ENCODE assay signal across 16 cellular contexts in the genomic region with DNA sequence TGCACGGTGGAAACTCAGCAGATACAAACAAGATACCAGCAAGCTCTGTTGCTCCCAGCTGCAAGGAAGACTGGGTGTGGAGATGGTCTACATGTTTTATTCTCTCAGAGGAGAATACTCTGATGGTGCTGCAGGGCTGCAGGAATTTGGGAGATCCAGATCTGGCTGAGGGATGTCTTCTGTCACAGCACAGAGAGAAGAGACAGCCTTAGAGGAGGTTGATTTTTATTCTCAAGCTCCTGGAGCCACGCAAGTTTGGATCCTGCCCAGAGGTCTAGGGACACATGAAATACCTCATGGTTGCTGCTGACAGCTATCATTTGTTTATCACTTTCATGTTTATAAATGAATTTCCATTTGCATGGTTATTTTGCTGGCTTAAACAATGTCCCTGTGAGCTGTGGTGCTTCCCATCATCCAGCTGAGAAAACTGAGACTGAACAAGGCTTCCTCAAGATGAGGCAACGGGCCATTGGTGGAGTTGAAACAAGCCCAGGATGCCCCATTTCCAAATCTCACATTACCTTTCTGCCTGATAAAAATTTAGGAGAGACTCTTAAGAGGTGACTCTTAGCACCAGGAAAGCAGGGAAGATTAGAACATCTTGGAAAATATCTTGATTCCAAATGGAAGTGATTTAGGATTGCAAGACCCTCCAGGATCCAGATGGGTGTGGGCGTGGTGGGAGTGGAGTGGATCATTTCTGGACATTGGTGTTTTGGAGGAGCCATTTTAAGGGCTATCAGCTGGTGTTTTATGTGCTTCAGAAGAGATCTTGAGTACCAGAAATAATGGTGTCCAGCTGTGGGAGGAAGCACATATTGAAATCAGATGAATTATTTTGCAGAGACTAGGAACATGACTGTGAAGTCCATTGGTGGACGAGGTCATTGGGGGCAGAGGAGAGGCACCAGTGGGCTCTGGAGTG. TPM values are rescaled to one million over a fixed set of nuclear protein-coding genes. Genes with fewer than 3 reads are reported as not detected.
DNase-seq lines count a peak whose midpoint lies in the region; ATAC-seq and TF ChIP-seq lines count a peak whose summit lies in the region.
"Had no signal": no experiment of that assay in that cellular context is flagged by ENCODE, and none has a peak within 500 bp of the region (broad histone marks: within the 10 kb centered on the region; RNA-seq: fewer than 3 reads in every experiment).

No MANE protein-coding gene starts in this region.

- no peak overlapping the region for H3K9ac ChIP-seq in BLaER1 treated with 17β-estradiol and CSF1 and Interleukin-3, amounts not matched to agents 10 nM and 100 nM

- H3K27me3 Mint-ChIP-seq in naive thymus-derived CD8-positive, alpha-beta T cell, result no peaks in the 10 kb centered on the region
- H3K27me3 Mint-ChIP-seq: activated CD8-positive, alpha-beta T cell treated with anti-CD3 and anti-CD28 coated beads for 36 hours; activated T-cell treated with anti-CD3 and anti-CD28 coated beads, Interleukin-2, amount 50 U/mL, for 24 hours had no signal

- DNase-seq in M059J (ENCODE audit: low read depth), result peak; percentile 42
- DNase-seq in dorsolateral prefrontal cortex, result no peak
- no peak for DNase-seq in naive thymus-derived CD8-positive, alpha-beta T cell
- no peak for DNase-seq in ovary
- no peak for DNase-seq in left lobe of liver (ENCODE audit: low spot score)
- no peak for DNase-seq in mucosa of gallbladder (ENCODE audit: low spot score)
- DNase-seq: activated CD8-positive, alpha-beta T cell treated with anti-CD3 and anti-CD28 coated beads for 36 hours; activated naive CD4-positive, alpha-beta T cell treated with anti-CD3 and anti-CD28 coated beads, Interleukin-2, amount 50 U/mL, for 16 hours; activated T-cell treated with anti-CD3 and anti-CD28 coated beads, Interleukin-2, amount 50 U/mL, for 24 hours; KG1; nephron progenitor cell; sigmoid colon; SW 1271 had no signal

- H3K4me1 Mint-ChIP-seq in naive thymus-derived CD8-positive, alpha-beta T cell, result peaks cover 27 to 57% (median 46%) of the 10 kb centered on the region in 4 donors

- H4K20me1 ChIP-seq in BLaER1 treated with 17β-estradiol and CSF1 and Interleukin-3, amounts not matched to agents 10 nM and 100 nM, result no peaks in the 10 kb centered on the region

- peak overlapping the region in 9 of 10 donors; percentile 19 to 78 (median 60) for H3K27ac Mint-ChIP-seq in naive thymus-derived CD8-positive, alpha-beta T cell
- H3K27ac Mint-ChIP-seq: activated CD8-positive, alpha-beta T cell treated with anti-CD3 and anti-CD28 coated beads for 36 hours; activated T-cell treated with anti-CD3 and anti-CD28 coated beads, Interleukin-2, amount 50 U/mL, for 24 hours; nephron progenitor cell had no signal

- ATAC-seq in naive thymus-derived CD8-positive, alpha-beta T cell, result no peak
- ATAC-seq in left lobe of liver (no peak), GM18519 (IDR thresholded peaks at IDR 0.05; ENCODE audit: low FRiP score, unreplicated experiment) (no peak)
- ATAC-seq: activated CD8-positive, alpha-beta T cell treated with anti-CD3 and anti-CD28 coated beads for 36 hours had no signal

- no peak overlapping the region for H3K4me3 ChIP-seq in BLaER1 treated with 17β-estradiol and CSF1 and Interleukin-3, amounts not matched to agents 10 nM and 100 nM
- H3K4me3 ChIP-seq in dorsolateral prefrontal cortex (peak overlapping the region in 1 of 59 donors; percentile 1), ovary (no peak overlapping the region)
- H3K4me3 ChIP-seq: sigmoid colon, thoracic aorta had no signal

- no peaks in the 10 kb centered on the region for H3K27me3 ChIP-seq in BLaER1 treated with 17β-estradiol and CSF1 and Interleukin-3, amounts not matched to agents 10 nM and 100 nM
- no peaks in the 10 kb centered on the region for H3K27me3 ChIP-seq in dorsolateral prefrontal cortex
- H3K27me3 ChIP-seq in ovary, result no peaks in the 10 kb centered on the region
- H3K27me3 ChIP-seq: sigmoid colon had no signal

- H3K4me1 ChIP-seq in BLaER1 treated with 17β-estradiol and CSF1 and Interleukin-3, amounts not matched to agents 10 nM and 100 nM, result peaks cover 22 to 39% (median 33%) of the 10 kb centered on the region in 10 experiments
- peaks cover 2% of the 10 kb centered on the region for H3K4me1 ChIP-seq in ovary (ENCODE audit: insufficient read depth)
- H3K4me1 ChIP-seq: sigmoid colon had no signal

- 89 to 94% (median 92%) methylated on average over 5 of the region's 5 CpGs for WGBS in ovary, 3 donors

- no peak overlapping the region for H3K4me3 Mint-ChIP-seq in naive thymus-derived CD8-positive, alpha-beta T cell
- H3K4me3 Mint-ChIP-seq: activated CD8-positive, alpha-beta T cell treated with anti-CD3 and anti-CD28 coated beads for 36 hours; activated T-cell treated with anti-CD3 and anti-CD28 coated beads, Interleukin-2, amount 50 U/mL, for 24 hours; nephron progenitor cell had no signal

- POLR2A ChIA-PET in naive thymus-derived CD8-positive, alpha-beta T cell (lab: Charles Lee), result interaction anchor here (1.3 kb wide), 1 partner anchor 18 kb away, joined by 4 read pairs; no protein-coding TSS in a partner anchor

- peak overlapping the region in 6 of 11 experiments; percentile 28 to 46 (median 45); a peak in 9 of 22 replicates for H3K4me2 ChIP-seq in BLaER1 treated with 17β-estradiol and CSF1 and Interleukin-3, amounts not matched to agents 10 nM and 100 nM

- H3K27ac ChIP-seq in BLaER1 treated with 17β-estradiol and CSF1 and Interleukin-3, amounts not matched to agents 10 nM and 100 nM, result no peak overlapping the region
- peak overlapping the region in 57 of 59 donors; percentile 2 to 89 (median 64) for H3K27ac ChIP-seq in dorsolateral prefrontal cortex
- H3K27ac ChIP-seq in ovary, result no peak overlapping the region
- H3K27ac ChIP-seq: thoracic aorta had no signal

- TF ChIP-seq CTCF in dorsolateral prefrontal cortex (IDR thresholded peaks at IDR 0.05 in 54 of 56, conservative IDR thresholded peaks at IDR 0.05 in 2 of 56; ENCODE audit: low read depth in 1 of 56, partially characterized antibody in 56 of 56), result no peak
- no peak for TF ChIP-seq CTCF in ovary (IDR thresholded peaks at IDR 0.05)

- intact Hi-C loops in dorsolateral prefrontal cortex (cut with DNase I) (no loop called here), ovary (cut with DNase I) (no loop called here)

- H3K9me3 ChIP-seq in BLaER1 treated with 17β-estradiol and CSF1 and Interleukin-3, amounts not matched to agents 10 nM and 100 nM (replicated peaks in 1 of 11), result peaks cover 0 to 8% (median 0%) of the 10 kb centered on the region in 11 experiments; a peak in 1 of 22 replicates
- H3K9me3 ChIP-seq in ovary, result no peaks in the 10 kb centered on the region
- H3K9me3 ChIP-seq: sigmoid colon, thoracic aorta had no signal

- H3K9me3 Mint-ChIP-seq in naive thymus-derived CD8-positive, alpha-beta T cell, result no peaks in the 10 kb centered on the region
- H3K9me3 Mint-ChIP-seq: activated CD8-positive, alpha-beta T cell treated with anti-CD3 and anti-CD28 coated beads for 36 hours; activated T-cell treated with anti-CD3 and anti-CD28 coated beads, Interleukin-2, amount 50 U/mL, for 24 hours; nephron progenitor cell had no signal

- TF ChIP-seq EP300 in ovary (IDR thresholded peaks at IDR 0.05), result no peak

- H3K36me3 Mint-ChIP-seq in naive thymus-derived CD8-positive, alpha-beta T cell, result peaks cover 5 to 65% (median 27%) of the 10 kb centered on the region in 3 donors

- H3K36me3 ChIP-seq in BLaER1 treated with 17β-estradiol and CSF1 and Interleukin-3, amounts not matched to agents 10 nM and 100 nM, result peaks cover 0 to 22% (median 8%) of the 10 kb centered on the region in 11 experiments; a peak in 8 of 22 replicates
- H3K36me3 ChIP-seq in ovary, result no peaks in the 10 kb centered on the region
- H3K36me3 ChIP-seq: sigmoid colon, thoracic aorta had no signal

- TF ChIP-seq POLR2A in ovary (IDR thresholded peaks at IDR 0.05), result no peak

RNA-seq across cellular contexts. Expression of a gene that starts 31.1 kb away (rescaled TPM):
- 1.5 and 3.5 TPM in 2 replicates for total RNA-seq in M059J (2014; rRNA removed; shearing (Covaris generic))
- total RNA-seq in dorsolateral prefrontal cortex (100 to 1,000 TPM in 23 of 120 experiments, 10 to 100 TPM in 97; 49.5 to 144 (median 83.6) TPM), ovary (10 to 100 TPM; 19.1 to 47.7 (median 25.3) TPM), left lobe of liver (3.2 TPM), mucosa of gallbladder (15.4 TPM)
- total RNA-seq in naive thymus-derived CD8-positive, alpha-beta T cell, result 10 to 100 TPM; 39.5 to 42.7 TPM
- 10 to 100 TPM; 10.3 to 15.5 (median 15.2) TPM for polyA plus RNA-seq in naive thymus-derived CD8-positive, alpha-beta T cell
- 10 to 100 TPM; 10.4 to 23.4 TPM for polyA plus RNA-seq in ovary

Comparison
In these comparisons a context has a peak if more than half of its experiments do, and no peak if none do; other contexts are left out.
1. H3K27ac ChIP-seq: peak in dorsolateral prefrontal cortex (57 of 59); none in BLaER1 treated with 17β-estradiol and CSF1 and Interleukin-3, amounts not matched to agents 10 nM and 100 nM (0 of 11) and ovary (0 of 2).